1 cellular context compared by ENCODE assay signal in genomic region chr9:83012578-83013260, GRCh38.
TF ChIP-seq lines count a peak whose summit lies in the region.

No MANE protein-coding gene starts in this region.

TF ChIP-seq in WTC11, 78 proteins besides CTCF, POLR2A, EP300 and RAD21 (continued from another document):
- no peak for TF ChIP-seq PRRX2 (CRISPR knock-in tag; IDR thresholded peaks at IDR 0.05)
- TF ChIP-seq JUN (CRISPR knock-in tag; IDR thresholded peaks at IDR 0.05), result no peak
- TF ChIP-seq KAT7 (CRISPR knock-in tag; IDR thresholded peaks at IDR 0.05; ENCODE audit: borderline replicate concordance), result no peak
- no peak for TF ChIP-seq EMX1 (CRISPR knock-in tag; IDR thresholded peaks at IDR 0.05)
- TF ChIP-seq CREM (CRISPR knock-in tag; IDR thresholded peaks at IDR 0.05), result no peak
- no peak for TF ChIP-seq ZNF396 (CRISPR knock-in tag; IDR thresholded peaks at IDR 0.05; ENCODE audit: borderline replicate concordance)
- TF ChIP-seq TCF7 (CRISPR knock-in tag; IDR thresholded peaks at IDR 0.05; ENCODE audit: low read depth), result no peak
TF ChIP-seq in WTC11: peak in this region for 0.
